Comparison of ENCODE assay signal across 8 cellular contexts in genomic region chr5:67215592-67216471, GRCh38. TPM values are rescaled to one million over a fixed set of nuclear protein-coding genes. Genes with fewer than 3 reads are reported as not detected.
DNase-seq lines count a peak whose midpoint lies in the region; ATAC-seq and TF ChIP-seq lines count a peak whose summit lies in the region.

No MANE protein-coding gene starts in this region.

- H3K9ac ChIP-seq in OCI-LY1 (ENCODE audit: low read length), result peak overlapping the region; percentile 51
- no peak overlapping the region for H3K9ac ChIP-seq in rectal smooth muscle tissue (ENCODE audit: low read length)

- H3K4me3 ChIP-seq in OCI-LY1 (ENCODE audit: low read depth, low read length, poor library complexity, severe bottlenecking) (peak overlapping the region; percentile 29), gastroesophageal sphincter (peak overlapping the region in 1 of 2 donors; percentile 20), rectal smooth muscle tissue (ENCODE audit: low read length) (peak overlapping the region; percentile 37)

- peak; percentile 99 for ATAC-seq in GM18511 (IDR thresholded peaks at IDR 0.05; ENCODE audit: unreplicated experiment)
- ATAC-seq in HG02884 (IDR thresholded peaks at IDR 0.05; ENCODE audit: unreplicated experiment), result peak; percentile 99
- peak; percentile 94 to 97 for ATAC-seq in activated T-cell treated with anti-CD3 and anti-CD28 coated beads, Interleukin-2, amount 50 U/mL, for 4 hours
- peak; percentile 77 for ATAC-seq in gastroesophageal sphincter

- H2AFZ ChIP-seq in OCI-LY1 (ENCODE audit: low read length), result peak overlapping the region; percentile 0; the same call in 1 of the 2 replicates

- TF ChIP-seq EP300 in gastroesophageal sphincter (IDR thresholded peaks at IDR 0.05), result no peak

- peaks cover 56% of the 10 kb centered on the region for H3K4me1 Mint-ChIP-seq in activated T-cell treated with anti-CD3 and anti-CD28 coated beads, Interleukin-2, amount 50 U/mL, for 4 hours (ENCODE audit: low read depth)

- no peaks in the 10 kb centered on the region for H3F3A ChIP-seq in OCI-LY1 (ENCODE audit: insufficient read depth, low read length)

- 41 to 100% methylated on average over 2 to 4 of the region's 17 CpGs for WGBS in gastroesophageal sphincter (ENCODE audit: low coverage in 1 of 2), 2 donors

- peak overlapping the region; percentile 62 for H3K4me2 ChIP-seq in OCI-LY1 (ENCODE audit: low read length)

- TF ChIP-seq CTCF in OCI-LY1 (IDR thresholded peaks at IDR 0.05; ENCODE audit: low read length), result no peak
- no peak for TF ChIP-seq CTCF in gastroesophageal sphincter (IDR thresholded peaks at IDR 0.05)

- H3K4me1 ChIP-seq in OCI-LY1 (ENCODE audit: insufficient read depth, low read length, severe bottlenecking) (peaks cover 34% of the 10 kb centered on the region), gastroesophageal sphincter (peaks cover 0 to 18% (median 6%) of the 10 kb centered on the region in 3 donors), rectal smooth muscle tissue (ENCODE audit: control insufficient read depth, insufficient read depth, low read length) (no peaks in the 10 kb centered on the region)

- peak overlapping the region; percentile 97 for H3K27ac ChIP-seq in OCI-LY1 (ENCODE audit: low read depth, low read length, poor library complexity, severe bottlenecking)
- H3K27ac ChIP-seq in gastroesophageal sphincter, result peak overlapping the region in 3 of 4 donors; percentile 37 to 64 (median 62)
- H3K27ac ChIP-seq in rectal smooth muscle tissue (ENCODE audit: low read depth, low read length), result no peak overlapping the region

- H3K4me3 Mint-ChIP-seq in activated T-cell treated with anti-CD3 and anti-CD28 coated beads, Interleukin-2, amount 50 U/mL, for 4 hours, result peak overlapping the region; percentile 75

- TF ChIP-seq POLR2A in gastroesophageal sphincter (IDR thresholded peaks at IDR 0.05), result no peak

- no peaks in the 10 kb centered on the region for H3K36me3 ChIP-seq in OCI-LY1 (ENCODE audit: insufficient read depth, low read length)
- H3K36me3 ChIP-seq in gastroesophageal sphincter, result no peaks in the 10 kb centered on the region
- no peaks in the 10 kb centered on the region for H3K36me3 ChIP-seq in rectal smooth muscle tissue (ENCODE audit: control insufficient read depth, insufficient read depth, low read length)

- H3K9me3 ChIP-seq in OCI-LY1 (ENCODE audit: low read length) (no peaks in the 10 kb centered on the region), gastroesophageal sphincter (no peaks in the 10 kb centered on the region)

- no peaks in the 10 kb centered on the region for H3K9me2 ChIP-seq in OCI-LY1 (ENCODE audit: low read depth, low read length)

- H3K79me2 ChIP-seq in OCI-LY1 (ENCODE audit: insufficient read depth, low read length), result no peaks in the 10 kb centered on the region

- no peaks in the 10 kb centered on the region for H3K27me3 Mint-ChIP-seq in activated T-cell treated with anti-CD3 and anti-CD28 coated beads, Interleukin-2, amount 50 U/mL, for 4 hours (ENCODE audit: low read depth)

- peak; percentile 41 for DNase-seq in activated T-cell treated with anti-CD3 and anti-CD28 coated beads, Interleukin-2, amount 50 U/mL, for 4 hours
- no peak for DNase-seq in 8988T
- no peak for DNase-seq in NCI-H526 treated with DMSO at 0.1 percent for 48 hours (lab: John Stamatoyannopoulos, UW)

- H4K20me1 ChIP-seq in OCI-LY1 (ENCODE audit: insufficient read depth, low read length), result no peaks in the 10 kb centered on the region

- no peaks in the 10 kb centered on the region for H3K27me3 ChIP-seq in OCI-LY1 (ENCODE audit: insufficient read depth, low read length)
- no peaks in the 10 kb centered on the region for H3K27me3 ChIP-seq in gastroesophageal sphincter
- no peaks in the 10 kb centered on the region for H3K27me3 ChIP-seq in rectal smooth muscle tissue (ENCODE audit: control insufficient read depth, insufficient read depth, low read length)

- no peaks in the 10 kb centered on the region for H3K36me3 Mint-ChIP-seq in activated T-cell treated with anti-CD3 and anti-CD28 coated beads, Interleukin-2, amount 50 U/mL, for 4 hours (ENCODE audit: insufficient read depth)

- no peaks in the 10 kb centered on the region for H3K9me3 Mint-ChIP-seq in activated T-cell treated with anti-CD3 and anti-CD28 coated beads, Interleukin-2, amount 50 U/mL, for 4 hours

RNA-seq across cellular contexts. Expression of gene CD180, which starts 19.2 kb away (rescaled TPM):
- total RNA-seq in activated T-cell treated with anti-CD3 and anti-CD28 coated beads, Interleukin-2, amount 50 U/mL, for 4 hours, result under 1 TPM; 0.03 to 0.46 (median 0.05) TPM
- total RNA-seq in gastroesophageal sphincter, result 1 to 10 TPM in 2 of 4 donors, under 1 TPM in 1, not detected in 1; 0.27 to 2.2 (median 1.2) TPM
